Comparison of ENCODE assay signal across 11 cellular contexts in genomic region chr11:13169709-13170108, GRCh38.
DNase-seq lines count a peak whose midpoint lies in the region; ATAC-seq and TF ChIP-seq lines count a peak whose summit lies in the region.
"Had no signal": no experiment of that assay in that cellular context is flagged by ENCODE, and none has a peak within 500 bp of the region (broad histone marks: within the 10 kb centered on the region; RNA-seq: fewer than 3 reads in every experiment).

No MANE protein-coding gene starts in this region.

- CTCF ChIA-PET in GM10248 (lab: Yijun Ruan, JAX), result interaction anchor here (0.7 to 1.5 kb wide), 3 partner anchors 14 to 197 kb away, joined by 3 read pairs; no protein-coding TSS in a partner anchor

- no peak overlapping the region for H3K27ac ChIP-seq in parathyroid adenoma
- H3K27ac ChIP-seq: left ventricle myocardium inferior, upper lobe of right lung had no signal

- H3K4me2 ChIP-seq in parathyroid adenoma (ENCODE audit: low read length), result no peak overlapping the region

- H3K9ac ChIP-seq in parathyroid adenoma, result no peak overlapping the region

- no peak for ATAC-seq in GM19328 (IDR thresholded peaks at IDR 0.05; ENCODE audit: unreplicated experiment)
- ATAC-seq: upper lobe of right lung had no signal

- H3K4me3 ChIP-seq in parathyroid adenoma (ENCODE audit: low read depth, low read length), result no peak overlapping the region
- H3K4me3 ChIP-seq: left ventricle myocardium inferior, upper lobe of right lung had no signal

- no peaks in the 10 kb centered on the region for H3K79me2 ChIP-seq in parathyroid adenoma

- TF ChIP-seq CTCF in parathyroid adenoma (IDR thresholded peaks at IDR 0.05) (no peak), GM10248 (IDR thresholded peaks at IDR 0.05; ENCODE audit: control extremely low read depth, extremely low read depth, low read depth, missing control alignments) (no peak)

- peak overlapping the region; percentile 20 for H2AFZ ChIP-seq in parathyroid adenoma

- no peaks in the 10 kb centered on the region for H3K27me3 ChIP-seq in parathyroid adenoma (ENCODE audit: control insufficient read depth, insufficient read depth, low read length)
- H3K27me3 ChIP-seq: upper lobe of right lung had no signal

- H3K4me1 ChIP-seq in parathyroid adenoma, result no peaks in the 10 kb centered on the region
- H3K4me1 ChIP-seq: left ventricle myocardium inferior, upper lobe of right lung had no signal

- POLR2A ChIA-PET in GM10248 (lab: Yijun Ruan, JAX), result no interaction called here

- H3K36me3 ChIP-seq in parathyroid adenoma (ENCODE audit: control insufficient read depth, insufficient read depth, low read length), result no peaks in the 10 kb centered on the region
- H3K36me3 ChIP-seq: left ventricle myocardium inferior, upper lobe of right lung had no signal

- peak; percentile 78 for DNase-seq in ELR (ENCODE audit: low read depth)
- peak; percentile 84 for DNase-seq in NCI-H69 (lab: John Stamatoyannopoulos, UW)
- peak; percentile 47 for DNase-seq in dermis blood vessel endothelial cell
- DNase-seq in NCI-H1092 (lab: John Stamatoyannopoulos, UW), result no peak
- DNase-seq in GM10248 (ENCODE audit: extremely low spot score), result no peak
- DNase-seq: erythroblast, left ventricle myocardium inferior, NCI-H510A, upper lobe of right lung had no signal

- no peaks in the 10 kb centered on the region for H3K9me3 ChIP-seq in parathyroid adenoma (ENCODE audit: control insufficient read depth, low read length)
- H3K9me3 ChIP-seq: left ventricle myocardium inferior, upper lobe of right lung had no signal

Comparison
In these comparisons a context has a peak if more than half of its experiments do, and no peak if none do; other contexts are left out.
1. DNase-seq: peak in ELR (single experiment), NCI-H69 (single experiment) and dermis blood vessel endothelial cell (single experiment); none in NCI-H1092 (single experiment) and GM10248 (single experiment).